1 cellular context compared by ENCODE assay signal in the genomic region with DNA sequence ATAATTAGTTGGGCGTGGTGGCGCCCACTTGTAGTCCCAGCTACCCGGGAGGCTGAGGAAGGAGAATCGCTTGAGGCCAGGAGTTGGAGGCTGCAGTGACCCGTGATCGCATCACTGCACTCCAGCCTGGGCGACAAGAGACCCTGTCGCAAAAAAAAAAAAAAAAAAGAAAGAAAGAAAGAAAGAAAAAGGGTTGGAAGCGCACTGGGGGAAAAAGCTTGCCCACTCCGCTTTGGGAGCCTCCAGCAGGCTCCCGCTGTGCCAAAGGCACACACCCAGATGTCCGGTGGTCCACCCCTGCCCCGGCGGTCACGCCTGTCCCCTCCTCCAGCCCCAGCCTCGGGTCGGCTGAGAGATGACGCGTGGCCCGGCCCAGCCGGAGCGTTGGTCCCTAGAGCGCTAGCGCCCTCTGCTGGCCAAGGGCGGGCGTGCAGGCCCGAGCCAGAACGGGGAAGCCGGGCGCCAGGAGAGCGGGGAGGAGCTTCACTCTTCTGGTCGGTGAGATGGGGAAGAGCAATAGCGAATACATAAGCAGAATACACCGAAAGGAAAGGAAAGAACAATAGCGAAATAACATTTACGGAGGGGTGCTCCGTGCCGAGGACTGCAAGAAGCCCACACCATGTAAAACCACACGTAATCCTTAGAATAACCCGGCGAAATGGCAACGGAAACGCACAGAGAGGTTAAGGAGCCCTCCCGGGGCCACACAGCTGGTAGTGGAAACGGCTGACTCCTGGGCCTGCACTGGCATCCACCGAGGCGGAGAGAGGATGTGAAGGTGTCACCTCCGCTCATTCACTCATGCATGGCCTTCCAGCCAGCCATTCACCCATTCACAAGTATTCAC.
A peak's percentile ranks its signal among the peaks of the same experiment; 100 is the strongest.
TF ChIP-seq lines count a peak whose summit lies in the region.

No MANE protein-coding gene starts in this region.

TF ChIP-seq in K562, 482 proteins besides CTCF, POLR2A, EP300 and RAD21 (continued from another document and continues in another):
- TF ChIP-seq, protein P1, sequence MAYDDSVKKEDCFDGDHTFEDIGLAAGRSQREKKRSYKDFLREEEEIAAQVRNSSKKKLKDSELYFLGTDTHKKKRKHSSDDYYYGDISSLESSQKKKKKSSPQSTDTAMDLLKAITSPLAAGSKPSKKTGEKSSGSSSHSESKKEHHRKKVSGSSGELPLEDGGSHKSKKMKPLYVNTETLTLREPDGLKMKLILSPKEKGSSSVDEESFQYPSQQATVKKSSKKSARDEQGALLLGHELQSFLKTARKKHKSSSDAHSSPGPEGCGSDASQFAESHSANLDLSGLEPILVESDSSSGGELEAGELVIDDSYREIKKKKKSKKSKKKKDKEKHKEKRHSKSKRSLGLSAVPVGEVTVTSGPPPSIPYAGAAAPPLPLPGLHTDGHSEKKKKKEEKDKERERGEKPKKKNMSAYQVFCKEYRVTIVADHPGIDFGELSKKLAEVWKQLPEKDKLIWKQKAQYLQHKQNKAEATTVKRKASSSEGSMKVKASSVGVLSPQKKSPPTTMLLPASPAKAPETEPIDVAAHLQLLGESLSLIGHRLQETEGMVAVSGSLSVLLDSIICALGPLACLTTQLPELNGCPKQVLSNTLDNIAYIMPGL (CRISPR knock-in tag; IDR thresholded peaks at IDR 0.05), result peak; percentile 79; the same call in 1 of the 2 replicates
- no peak for TF ChIP-seq ATF2 (CRISPR knock-in tag; IDR thresholded peaks at IDR 0.05)
- TF ChIP-seq ATF4 (CRISPR knock-in tag; IDR thresholded peaks at IDR 0.05), result no peak
- TF ChIP-seq SMARCA4 (IDR thresholded peaks at IDR 0.05), result 0 out of 2 replicates have a peak, but pooled peaks have one; percentile 15
- TF ChIP-seq TGIF2 (CRISPR knock-in tag; IDR thresholded peaks at IDR 0.05), result no peak
- TF ChIP-seq ZNF395 (CRISPR knock-in tag; IDR thresholded peaks at IDR 0.05), result 0 out of 2 replicates have a peak, but pooled peaks have one; percentile 33
- TF ChIP-seq HDAC8 (tag; IDR thresholded peaks at IDR 0.05), result no peak
- TF ChIP-seq ZNF239 (CRISPR knock-in tag; IDR thresholded peaks at IDR 0.05), result no peak
- TF ChIP-seq SMC3 (conservative IDR thresholded peaks at IDR 0.05; ENCODE audit: insufficient read depth, low read depth, low read length), result peak; percentile 99
- TF ChIP-seq SMARCE1 (IDR thresholded peaks at IDR 0.05), result no peak
- TF ChIP-seq STAT6 (CRISPR knock-in tag; IDR thresholded peaks at IDR 0.05), result no peak
- peak; percentile 63; the same call in 1 of the 2 replicates for TF ChIP-seq ZBTB12 (CRISPR knock-in tag; IDR thresholded peaks at IDR 0.05)
- peak; percentile 76 for TF ChIP-seq HMGN3 (IDR thresholded peaks at IDR 0.05; ENCODE audit: borderline replicate concordance, extremely low read depth, insufficient read length, low read depth, low read length)
- peak; percentile 82 for TF ChIP-seq ATF7 (IDR thresholded peaks at IDR 0.05)
- TF ChIP-seq RBFOX2 (IDR thresholded peaks at IDR 0.05; ENCODE audit: low read depth, low read length), result peak; percentile 70
- peak; percentile 91 for TF ChIP-seq TFAP4 (CRISPR knock-in tag; IDR thresholded peaks at IDR 0.05; ENCODE audit: borderline replicate concordance)
- TF ChIP-seq MNT (conservative IDR thresholded peaks at IDR 0.05), result peak; percentile 85 to 90
- TF ChIP-seq CBX2 (IDR thresholded peaks at IDR 0.05; ENCODE audit: insufficient read depth, low read length, poor library complexity, severe bottlenecking), result no peak
- peak; percentile 34 for TF ChIP-seq PRDM10 (IDR thresholded peaks at IDR 0.05; ENCODE audit: partially characterized antibody)
